Comparison of ENCODE assay signal across 1 cellular context in genomic region chr3:53818221-53819162, GRCh38.
TF ChIP-seq lines count a peak whose summit lies in the region.

No MANE protein-coding gene starts in this region.

TF ChIP-seq in HepG2, 621 proteins besides CTCF, POLR2A, EP300 and RAD21 (continued from another document and continues in another):
- TF ChIP-seq CEBPZ (IDR thresholded peaks at IDR 0.05; ENCODE audit: low read length) (no peak), SSRP1 (CRISPR knock-in tag; IDR thresholded peaks at IDR 0.05) (peak; percentile 61; the same call in 1 of the 2 replicates), TARDBP (CRISPR knock-in tag; IDR thresholded peaks at IDR 0.05) (peak; percentile 59; the same call in 1 of the 2 replicates), ATF7-NPFF (CRISPR knock-in tag; IDR thresholded peaks at IDR 0.05; ENCODE audit: low read depth) (0 out of 2 replicates have a peak, but pooled peaks have one; percentile 57), ZSCAN12 (CRISPR knock-in tag; IDR thresholded peaks at IDR 0.05) (no peak), MXD1 (CRISPR knock-in tag; IDR thresholded peaks at IDR 0.05) (no peak), REPIN1 (CRISPR knock-in tag; IDR thresholded peaks at IDR 0.05; ENCODE audit: borderline replicate concordance, low read depth) (peak; percentile 75; the same call in 1 of the 2 replicates), E2F1 (CRISPR knock-in tag; IDR thresholded peaks at IDR 0.05) (no peak), ZNF292 (CRISPR knock-in tag; IDR thresholded peaks at IDR 0.05; ENCODE audit: borderline replicate concordance, low read depth) (peak; percentile 54; the same call in 1 of the 2 replicates), ZNF501 (CRISPR knock-in tag; IDR thresholded peaks at IDR 0.05) (peak; percentile 18; the same call in 1 of the 2 replicates), CHCHD3 (CRISPR knock-in tag; IDR thresholded peaks at IDR 0.05) (no peak), HMGXB3 (CRISPR knock-in tag; IDR thresholded peaks at IDR 0.05; ENCODE audit: borderline replicate concordance) (0 out of 2 replicates have a peak, but pooled peaks have one; percentile 46), NFYC (CRISPR knock-in tag; IDR thresholded peaks at IDR 0.05) (no peak), HNF4G (IDR thresholded peaks at IDR 0.05; ENCODE audit: borderline replicate concordance, low read depth, low read length) (peak; percentile 86), HNF4G (CRISPR knock-in tag; IDR thresholded peaks at IDR 0.05; ENCODE audit: borderline replicate concordance, low read depth) (peak; percentile 60; the same call in 1 of the 2 replicates), MEIS2 (CRISPR knock-in tag; IDR thresholded peaks at IDR 0.05) (no peak), ZBED4 (CRISPR knock-in tag; IDR thresholded peaks at IDR 0.05; ENCODE audit: borderline replicate concordance) (0 out of 2 replicates have a peak, but pooled peaks have one; percentile 45), ZNF30 (CRISPR knock-in tag; IDR thresholded peaks at IDR 0.05) (no peak), ZBTB33 (CRISPR knock-in tag; IDR thresholded peaks at IDR 0.05) (peak; percentile 35; the same call in 1 of the 2 replicates), RCOR2 (CRISPR knock-in tag; IDR thresholded peaks at IDR 0.05) (0 out of 2 replicates have a peak, but pooled peaks have one; percentile 38), ZFP1 (CRISPR knock-in tag; IDR thresholded peaks at IDR 0.05) (no peak), GATAD2A (CRISPR knock-in tag; IDR thresholded peaks at IDR 0.05) (peak; percentile 65), MED8 (CRISPR knock-in tag; IDR thresholded peaks at IDR 0.05; ENCODE audit: insufficient replicate concordance) (no peak), HOXA3 (CRISPR knock-in tag; IDR thresholded peaks at IDR 0.05) (peak; percentile 54; the same call in 1 of the 2 replicates), PHF5A (CRISPR knock-in tag; IDR thresholded peaks at IDR 0.05; ENCODE audit: low read depth, unreplicated experiment) (peak; percentile 78), GZF1 (CRISPR knock-in tag; IDR thresholded peaks at IDR 0.05) (no peak), KMT2A (CRISPR knock-in tag; IDR thresholded peaks at IDR 0.05) (no peak), ZBTB38 (CRISPR knock-in tag; IDR thresholded peaks at IDR 0.05) (no peak), DR1 (CRISPR knock-in tag; IDR thresholded peaks at IDR 0.05) (no peak), ZNF264 (CRISPR knock-in tag; IDR thresholded peaks at IDR 0.05) (0 out of 2 replicates have a peak, but pooled peaks have one; percentile 35), NCOR1 (IDR thresholded peaks at IDR 0.05; ENCODE audit: borderline replicate concordance, low read length) (0 out of 2 replicates have a peak, but pooled peaks have one; percentile 46), DMAP1 (CRISPR knock-in tag; IDR thresholded peaks at IDR 0.05) (no peak), YEATS2 (CRISPR knock-in tag; IDR thresholded peaks at IDR 0.05; ENCODE audit: borderline replicate concordance) (no peak), HMG20A (CRISPR knock-in tag; IDR thresholded peaks at IDR 0.05; ENCODE audit: borderline replicate concordance) (peak; percentile 37; the same call in 1 of the 2 replicates), MTA1 (CRISPR knock-in tag; IDR thresholded peaks at IDR 0.05; ENCODE audit: borderline replicate concordance) (peak; percentile 82; the same call in 1 of the 2 replicates), FOXJ3 (CRISPR knock-in tag; IDR thresholded peaks at IDR 0.05; ENCODE audit: borderline replicate concordance) (no peak), NKX3-1 (CRISPR knock-in tag; IDR thresholded peaks at IDR 0.05) (no peak), ZNF513 (CRISPR knock-in tag; conservative IDR thresholded peaks at IDR 0.05) (no peak), ZNF101 (CRISPR knock-in tag; IDR thresholded peaks at IDR 0.05; ENCODE audit: borderline replicate concordance, low read depth) (no peak), KAT8 (CRISPR knock-in tag; IDR thresholded peaks at IDR 0.05) (0 out of 2 replicates have a peak, but pooled peaks have one; percentile 21), PHF8 (CRISPR knock-in tag; IDR thresholded peaks at IDR 0.05) (no peak), KDM5B (CRISPR knock-in tag; IDR thresholded peaks at IDR 0.05; ENCODE audit: borderline replicate concordance) (no peak), ZNF441 (CRISPR knock-in tag; IDR thresholded peaks at IDR 0.05; ENCODE audit: borderline replicate concordance) (no peak), ZMAT3 (CRISPR knock-in tag; conservative IDR thresholded peaks at IDR 0.05) (0 out of 2 replicates have a peak, but pooled peaks have one; percentile 32), ZNF576 (CRISPR knock-in tag; IDR thresholded peaks at IDR 0.05) (no peak), ZNF558 (CRISPR knock-in tag; IDR thresholded peaks at IDR 0.05; ENCODE audit: borderline replicate concordance) (no peak)
